Comparison of ENCODE assay signal across 1 cellular context in the genomic region with DNA sequence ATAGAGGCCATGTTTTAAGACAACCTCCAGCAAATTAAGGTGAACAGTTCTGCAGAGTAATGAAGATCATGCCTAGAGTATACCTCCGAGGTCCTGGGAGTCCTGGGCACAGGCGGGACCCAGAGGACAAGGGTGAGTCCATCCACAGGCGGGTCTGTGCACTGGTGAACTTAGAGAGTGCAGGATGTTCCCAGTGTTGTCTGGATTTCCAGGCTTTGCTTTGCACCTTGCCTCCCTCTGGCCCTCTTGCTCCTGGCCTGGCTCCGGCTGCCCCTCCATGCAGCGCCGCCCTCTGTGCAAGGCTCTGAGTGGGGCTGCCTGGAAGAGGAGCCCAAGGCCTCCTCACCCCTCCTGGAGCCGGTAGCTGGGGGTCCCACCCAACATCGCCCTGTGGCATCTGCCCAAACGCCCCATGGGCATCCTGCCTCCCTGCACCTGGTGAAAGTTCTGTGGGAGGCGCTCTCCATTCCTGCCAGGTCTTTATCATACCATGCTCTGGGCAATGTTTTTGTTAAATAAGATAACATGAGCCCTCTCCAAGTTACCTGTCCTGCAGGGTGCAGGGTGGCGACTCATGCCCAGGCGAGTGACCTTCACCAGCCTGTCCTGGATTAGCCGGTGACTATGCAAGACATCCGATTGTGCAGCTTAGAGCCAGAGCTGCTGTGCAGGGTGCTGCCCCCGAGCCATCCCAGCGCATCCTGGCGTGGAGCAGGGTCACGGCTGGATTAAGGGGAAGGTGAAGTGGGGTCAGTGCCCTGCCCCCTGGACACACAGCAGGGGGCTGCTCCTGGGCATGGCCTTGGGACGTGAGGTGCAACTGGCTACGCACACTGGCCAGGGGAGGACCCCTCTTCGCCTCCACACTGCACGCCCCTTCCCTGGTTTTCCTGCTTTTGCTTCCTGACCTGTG.
TF ChIP-seq lines count a peak whose summit lies in the region.

No MANE protein-coding gene starts in this region.

TF ChIP-seq in K562, 482 proteins besides CTCF, POLR2A, EP300 and RAD21:
- TF ChIP-seq ZNF408 (CRISPR knock-in tag; IDR thresholded peaks at IDR 0.05; ENCODE audit: low read depth) (no peak), ZNF263 (CRISPR knock-in tag; IDR thresholded peaks at IDR 0.05; ENCODE audit: borderline replicate concordance) (no peak), PYGO2 (tag; IDR thresholded peaks at IDR 0.05) (no peak), RNF2 (IDR thresholded peaks at IDR 0.05) (no peak)
